Comparison of ENCODE assay signal across 17 cellular contexts in the genomic region with DNA sequence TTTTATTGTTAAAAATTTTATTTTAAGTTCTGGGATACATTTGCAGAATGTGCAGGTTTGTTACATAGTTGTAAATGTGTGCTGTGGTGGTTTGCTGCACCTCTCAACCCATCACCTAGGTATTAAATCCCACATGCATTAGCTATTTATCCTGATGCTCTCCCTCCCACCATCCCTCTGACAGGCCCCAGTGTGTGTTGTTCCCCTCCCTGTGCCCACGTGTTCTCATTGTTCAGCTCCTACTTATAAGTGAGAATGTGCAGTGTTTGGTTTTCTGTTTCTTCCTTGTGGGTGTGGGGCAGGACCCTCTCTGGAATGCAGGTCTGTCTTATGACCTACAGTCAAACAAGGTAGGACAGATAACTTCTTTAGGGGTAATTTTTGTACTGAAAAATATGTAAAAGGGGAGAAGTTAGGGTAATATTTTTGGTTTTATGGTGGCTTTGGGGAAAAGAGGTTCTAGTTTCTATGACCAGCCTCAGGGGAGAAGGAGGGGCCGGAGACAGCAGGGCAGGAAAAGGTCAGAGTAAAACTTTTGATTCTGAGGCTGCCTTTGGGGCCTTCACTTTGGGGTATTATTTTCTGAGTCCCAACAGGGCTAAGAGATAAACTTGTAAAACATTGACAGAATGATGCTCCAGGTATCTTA.
A peak's percentile ranks its signal among the peaks of the same experiment; 100 is the strongest.
DNase-seq lines count a peak whose midpoint lies in the region; TF ChIP-seq lines count a peak whose summit lies in the region.
"Had no signal": no experiment of that assay in that cellular context is flagged by ENCODE, and none has a peak within 500 bp of the region (broad histone marks: within the 10 kb centered on the region; RNA-seq: fewer than 3 reads in every experiment).

No MANE protein-coding gene starts in this region.

- H3K27ac ChIP-seq in mammary epithelial cell (ENCODE audit: insufficient read depth, low read depth, low read length) (peak overlapping the region; percentile 67), breast epithelium (no peak overlapping the region), neural progenitor cell (no peak overlapping the region)
- H3K27ac ChIP-seq: BLaER1 treated with 17β-estradiol and CSF1 and Interleukin-3, amounts not matched to agents 10 nM and 100 nM; GM23248; HL-60 had no signal

- no peaks in the 10 kb centered on the region for H3K9me3 ChIP-seq in mammary epithelial cell (replicated peaks; ENCODE audit: insufficient read depth, low read length)
- H3K9me3 ChIP-seq in breast epithelium = no peaks in the 10 kb centered on the region
- H3K9me3 ChIP-seq in neural progenitor cell (ENCODE audit: low read depth) = no peaks in the 10 kb centered on the region
- H3K9me3 ChIP-seq: BLaER1 treated with 17β-estradiol and CSF1 and Interleukin-3, amounts not matched to agents 10 nM and 100 nM had no signal

- intact Hi-C loops in mammary epithelial cell (cut with micrococcal nuclease) (no loop called here), breast epithelium (cut with DNase I; ENCODE audit: low total_unique reads) (no loop called here), head of caudate nucleus (cut with DNase I) (no loop called here)
- intact Hi-C loops in activated CD4-positive, alpha-beta memory T cell treated with anti-CD3 and anti-CD28 coated beads for 36 hours (cut with micrococcal nuclease) = no loop called here

- no peak overlapping the region for H3K9ac ChIP-seq in mammary epithelial cell (ENCODE audit: insufficient read depth, low read length)
- no peak overlapping the region for H3K9ac ChIP-seq in neural progenitor cell
- H3K9ac ChIP-seq: BLaER1 treated with 17β-estradiol and CSF1 and Interleukin-3, amounts not matched to agents 10 nM and 100 nM; GM23248 had no signal

- H3K4me3 ChIP-seq in mammary epithelial cell (replicated peaks in 1 of 3; ENCODE audit: insufficient read depth in 1 of 3, low read depth in 2 of 3, low read length in 3 of 3) (no peak overlapping the region), breast epithelium (no peak overlapping the region), neural progenitor cell (no peak overlapping the region)
- H3K4me3 ChIP-seq: BLaER1 treated with 17β-estradiol and CSF1 and Interleukin-3, amounts not matched to agents 10 nM and 100 nM; GM12878; GM23248 had no signal

- H3K4me1 Mint-ChIP-seq in neural progenitor cell (peaks cover 10% of the 10 kb centered on the region), chondrocyte (ENCODE audit: low read depth) (no peaks in the 10 kb centered on the region)
- no peaks in the 10 kb centered on the region for H3K4me1 Mint-ChIP-seq in activated CD4-positive, alpha-beta memory T cell treated with anti-CD3 and anti-CD28 coated beads for 36 hours (ENCODE audit: low read depth)
- H3K4me1 Mint-ChIP-seq: B cell had no signal

- H3K27me3 ChIP-seq in mammary epithelial cell (ENCODE audit: insufficient read depth, low read length) = no peaks in the 10 kb centered on the region
- H3K27me3 ChIP-seq in breast epithelium = no peaks in the 10 kb centered on the region
- H3K27me3 ChIP-seq in neural progenitor cell = no peaks in the 10 kb centered on the region
- H3K27me3 ChIP-seq: BLaER1 treated with 17β-estradiol and CSF1 and Interleukin-3, amounts not matched to agents 10 nM and 100 nM had no signal

- TF ChIP-seq POLR2A in breast epithelium (IDR thresholded peaks at IDR 0.05) = no peak

- no TSS peak for BruUV-seq in mammary epithelial cell (replicated peaks; lab: Mats Ljungman, UMichigan)

- peak; percentile 33 for DNase-seq in mammary epithelial cell
- DNase-seq in breast epithelium (ENCODE audit: low spot score in 2 of 2) = no peak
- DNase-seq in head of caudate nucleus = peak in 29 of 42 donors; percentile 7 to 73 (median 36)
- DNase-seq in neural progenitor cell (ENCODE audit: low spot score) = no peak
- no peak for DNase-seq in chondrocyte (ENCODE audit: low spot score)
- DNase-seq in ecto neural progenitor cell (ENCODE audit: low spot score) = no peak
- no peak for DNase-seq in activated CD4-positive, alpha-beta memory T cell treated with anti-CD3 and anti-CD28 coated beads for 36 hours
- DNase-seq: Calu3; CD8-positive, alpha-beta T cell; DMS79 treated with DMSO at 0.1 percent for 48 hours; GF-D8; GM23248; HCEC 1CT had no signal

- H3K27me3 Mint-ChIP-seq in neural progenitor cell (ENCODE audit: insufficient read depth, low read depth) (peaks cover 5% of the 10 kb centered on the region), chondrocyte (ENCODE audit: low read depth) (peaks cover 13% of the 10 kb centered on the region)
- no peaks in the 10 kb centered on the region for H3K27me3 Mint-ChIP-seq in activated CD4-positive, alpha-beta memory T cell treated with anti-CD3 and anti-CD28 coated beads for 36 hours
- H3K27me3 Mint-ChIP-seq: B cell had no signal

- no peaks in the 10 kb centered on the region for H3K79me2 ChIP-seq in mammary epithelial cell (ENCODE audit: insufficient read depth, low read length)
- no peaks in the 10 kb centered on the region for H3K79me2 ChIP-seq in neural progenitor cell (ENCODE audit: low read depth)

- H3F3A ChIP-seq in neural progenitor cell (ENCODE audit: low read depth) = no peaks in the 10 kb centered on the region

- H4K20me1 ChIP-seq in mammary epithelial cell (ENCODE audit: insufficient read depth, low read length) (no peaks in the 10 kb centered on the region), neural progenitor cell (ENCODE audit: low read depth) (no peaks in the 10 kb centered on the region)
- H4K20me1 ChIP-seq: BLaER1 treated with 17β-estradiol and CSF1 and Interleukin-3, amounts not matched to agents 10 nM and 100 nM had no signal

- in situ Hi-C loops in mammary epithelial cell (cut with MboI; ENCODE audit: low sequenced_read_pairs in 2 of 2) = no loop called here

- no peaks in the 10 kb centered on the region for H3K36me3 ChIP-seq in mammary epithelial cell (ENCODE audit: insufficient read depth, low read length)
- no peaks in the 10 kb centered on the region for H3K36me3 ChIP-seq in breast epithelium
- H3K36me3 ChIP-seq in neural progenitor cell = no peaks in the 10 kb centered on the region
- H3K36me3 ChIP-seq: BLaER1 treated with 17β-estradiol and CSF1 and Interleukin-3, amounts not matched to agents 10 nM and 100 nM had no signal

- peaks cover 17% of the 10 kb centered on the region for H3K4me1 ChIP-seq in mammary epithelial cell (ENCODE audit: insufficient read depth, low read length)
- H3K4me1 ChIP-seq in breast epithelium = no peaks in the 10 kb centered on the region
- H3K4me1 ChIP-seq in neural progenitor cell = peaks cover 3% of the 10 kb centered on the region

- peak overlapping the region; percentile 70 for H3K27ac Mint-ChIP-seq in neural progenitor cell
- no peak overlapping the region for H3K27ac Mint-ChIP-seq in chondrocyte (ENCODE audit: unreplicated experiment)
- H3K27ac Mint-ChIP-seq in activated CD4-positive, alpha-beta memory T cell treated with anti-CD3 and anti-CD28 coated beads for 36 hours = no peak overlapping the region
- H3K27ac Mint-ChIP-seq: B cell; CD8-positive, alpha-beta T cell had no signal

- no peak overlapping the region for H3K4me3 Mint-ChIP-seq in neural progenitor cell
- H3K4me3 Mint-ChIP-seq in chondrocyte (ENCODE audit: unreplicated experiment) = no peak overlapping the region
- H3K4me3 Mint-ChIP-seq in activated CD4-positive, alpha-beta memory T cell treated with anti-CD3 and anti-CD28 coated beads for 36 hours = no peak overlapping the region
- H3K4me3 Mint-ChIP-seq: B cell; CD8-positive, alpha-beta T cell had no signal

- H2AFZ ChIP-seq in mammary epithelial cell (ENCODE audit: low read depth, low read length) (peak overlapping the region; percentile 69), neural progenitor cell (replicated peaks) (peak overlapping the region; percentile 68)
- H2AFZ ChIP-seq: GM23248 had no signal

- H3K9me3 Mint-ChIP-seq in neural progenitor cell = no peaks in the 10 kb centered on the region
- H3K9me3 Mint-ChIP-seq in chondrocyte (ENCODE audit: low read depth) = peaks cover 5% of the 10 kb centered on the region
- H3K9me3 Mint-ChIP-seq in activated CD4-positive, alpha-beta memory T cell treated with anti-CD3 and anti-CD28 coated beads for 36 hours = no peaks in the 10 kb centered on the region
- H3K9me3 Mint-ChIP-seq: CD8-positive, alpha-beta T cell had no signal

- CTCF ChIA-PET in mammary epithelial cell (lab: Charles Lee; ENCODE audit: low non-redundant PET) = no interaction called here
- CTCF ChIA-PET in activated CD4-positive, alpha-beta memory T cell treated with anti-CD3 and anti-CD28 coated beads for 36 hours (lab: Charles Lee) = no interaction called here

- H3K4me2 ChIP-seq in mammary epithelial cell (ENCODE audit: insufficient read depth, low read depth, low read length) (peak overlapping the region; percentile 43), neural progenitor cell (no peak overlapping the region)
- H3K4me2 ChIP-seq: BLaER1 treated with 17β-estradiol and CSF1 and Interleukin-3, amounts not matched to agents 10 nM and 100 nM had no signal

- POLR2A ChIA-PET in activated CD4-positive, alpha-beta memory T cell treated with anti-CD3 and anti-CD28 coated beads for 36 hours (lab: Charles Lee) = no interaction called here

- no peak for TF ChIP-seq CTCF in mammary epithelial cell (conservative IDR thresholded peaks at IDR 0.05 in 1 of 2, IDR thresholded peaks at IDR 0.05 in 1 of 2; ENCODE audit: extremely low read depth in 1 of 2, insufficient read depth in 1 of 2, low read depth in 1 of 2, low read length in 2 of 2)
- TF ChIP-seq CTCF in breast epithelium (IDR thresholded peaks at IDR 0.05) = no peak
- TF ChIP-seq CTCF in neural progenitor cell (IDR thresholded peaks at IDR 0.05) = no peak
- TF ChIP-seq CTCF in chondrocyte (IDR thresholded peaks at IDR 0.05) = no peak

- dilution Hi-C loops in mammary epithelial cell (cut with HindIII; ENCODE audit: low sequenced_read_pairs) = no loop called here

- H3K36me3 Mint-ChIP-seq in neural progenitor cell (no peaks in the 10 kb centered on the region), chondrocyte (ENCODE audit: low read depth) (no peaks in the 10 kb centered on the region)
- H3K36me3 Mint-ChIP-seq in activated CD4-positive, alpha-beta memory T cell treated with anti-CD3 and anti-CD28 coated beads for 36 hours = no peaks in the 10 kb centered on the region
- H3K36me3 Mint-ChIP-seq: CD8-positive, alpha-beta T cell had no signal

- 35% methylated on average over 2 of the region's 2 CpGs for WGBS in mammary epithelial cell (ENCODE audit: low coverage, missing lambda C conversion rate)

Comparison
In these comparisons a context has a peak if more than half of its experiments do, and no peak if none do; other contexts are left out.
1. DNase-seq: peak in mammary epithelial cell (single experiment) and head of caudate nucleus (29 of 42); none in breast epithelium (0 of 2), neural progenitor cell (single experiment), chondrocyte (single experiment), ecto neural progenitor cell (single experiment) and activated CD4-positive, alpha-beta memory T cell treated with anti-CD3 and anti-CD28 coated beads for 36 hours (single experiment).